Comparison of ENCODE assay signal across 16 cellular contexts in the genomic region with DNA sequence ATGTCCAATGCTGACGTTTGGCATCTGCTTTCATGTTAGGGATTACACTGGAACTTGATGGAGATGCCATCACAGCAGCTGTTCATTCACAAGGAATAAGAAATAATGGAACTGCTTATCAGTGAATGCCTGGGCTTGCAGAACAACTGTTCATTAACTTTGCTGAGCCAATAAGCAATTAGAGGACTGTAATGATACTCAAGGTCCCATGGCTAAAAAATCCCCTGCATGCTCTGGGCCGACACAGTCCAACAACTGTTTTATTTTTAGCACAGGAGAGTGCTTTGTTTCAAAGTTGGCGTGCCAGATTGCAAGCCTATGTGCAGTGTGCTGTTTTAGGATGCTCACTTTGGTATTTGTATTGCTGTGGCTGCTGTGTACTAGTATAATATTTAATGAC.
"Had no signal": no experiment of that assay in that cellular context is flagged by ENCODE, and none has a peak within 500 bp of the region (broad histone marks: within the 10 kb centered on the region; RNA-seq: fewer than 3 reads in every experiment).

No MANE protein-coding gene starts in this region.

- ATAC-seq: gastrocnemius medialis; left colon; naive thymus-derived CD4-positive, alpha-beta T cell; stimulated activated naive B cell treated with anti-CD40 and anti-IgM and Interleukin-4, amounts not matched to agents 10 μg/mL and 1 μg/mL and 100 μg/mL, for 72 hours had no signal

- DNase-seq: activated CD4-positive, CD25-positive, alpha-beta regulatory T cell treated with anti-CD3 and anti-CD28 coated beads, Interleukin-2, amount 50 U/mL, for 72 hours; activated naive CD4-positive, alpha-beta T cell; activated naive CD8-positive, alpha-beta T cell treated with anti-CD3 and anti-CD28 coated beads, Interleukin-2, amount 10 ng/mL, durations not matched to agents 7 days and 5 days; activated T-cell treated with anti-CD3 and anti-CD28 coated beads for 4 hours; anterior cingulate cortex; brain microvascular endothelial cell; gastrocnemius medialis; left colon; mammary epithelial cell; naive thymus-derived CD4-positive, alpha-beta T cell; pancreas; stimulated activated CD4-positive, alpha-beta T cell treated with anti-CD3 and anti-CD28 coated beads, Interleukin-4, amount 100 ng/mL, for 1 hour; stimulated activated naive B cell treated with anti-CD40 and anti-IgM and Interleukin-4, amounts not matched to agents 10 μg/mL and 1 μg/mL and 100 μg/mL, for 72 hours; substantia nigra; T1000; transverse colon had no signal
